In genomic region chr1:155983191-155984023, GRCh38 we compare ENCODE assay signal across 8 cellular contexts. TPM values are rescaled to one million over a fixed set of nuclear protein-coding genes. Genes with fewer than 3 reads are reported as not detected.
DNase-seq lines count a peak whose midpoint lies in the region; ATAC-seq and TF ChIP-seq lines count a peak whose summit lies in the region.

No MANE protein-coding gene starts in this region.

- CTCF ChIA-PET in AG04449 (lab: Yijun Ruan, JAX): interaction anchor here (0.8 to 4.8 kb wide), 12 partner anchors 16 to 147 kb away, joined by 3 to 45 read pairs (median 5); no protein-coding TSS in a partner anchor

- no peaks in the 10 kb centered on the region for H3K36me3 Mint-ChIP-seq in memory B cell

- H3K4me3 ChIP-seq in AG04449 (ENCODE audit: low read depth, low read length): peak overlapping the region; percentile 88

- H3K9me3 Mint-ChIP-seq in memory B cell: no peaks in the 10 kb centered on the region

- H3K27me3 Mint-ChIP-seq in memory B cell: no peaks in the 10 kb centered on the region

- peak; percentile 96 for DNase-seq in AG04449 (ENCODE audit: low read depth, low spot score)
- peak; percentile 87 for DNase-seq in NCI-H69 (lab: John Stamatoyannopoulos, UW)
- peak; percentile 39 for DNase-seq in cerebellum (ENCODE audit: low spot score)
- peak in 1 of 2 donors; percentile 56 for DNase-seq in memory B cell (ENCODE audit: low spot score in 2 of 2)
- DNase-seq in dermis blood vessel endothelial cell: no peak

- peaks cover 40% of the 10 kb centered on the region for H3K4me1 Mint-ChIP-seq in memory B cell

- TF ChIP-seq CTCF in AG04449 (IDR thresholded peaks at IDR 0.05; ENCODE audit: insufficient read depth, low read length, missing control alignments): no peak

- H3K4me3 Mint-ChIP-seq in memory B cell: peak overlapping the region; percentile 62

- POLR2A ChIA-PET in AG04449 (lab: Yijun Ruan, JAX): interaction anchor here (0.6 to 2.7 kb wide), 9 partner anchors 9 to 90 kb away, joined by 3 to 19 read pairs (median 5); partner anchors contain the start of genes KHDC4 and RXFP4

- peak overlapping the region; percentile 91 for H3K27ac Mint-ChIP-seq in memory B cell

- peak; percentile 64 for ATAC-seq in GM18867 (IDR thresholded peaks at IDR 0.05; ENCODE audit: unreplicated experiment)
- peak; percentile 86 for ATAC-seq in memory B cell (ENCODE audit: low read depth)
- no peak for ATAC-seq in GM19395 (IDR thresholded peaks at IDR 0.05; ENCODE audit: unreplicated experiment)
- ATAC-seq in GM18519 (IDR thresholded peaks at IDR 0.05; ENCODE audit: low FRiP score, unreplicated experiment): no peak

RNA-seq across cellular contexts. Expression of gene ARHGEF2, which starts 5.1 kb away (rescaled TPM):
- total RNA-seq in cerebellum: 78.8 TPM
- 101 and 147 TPM in 2 replicates for total RNA-seq in dermis blood vessel endothelial cell

RNA-seq across cellular contexts. Expression of gene SSR2, which starts 37.3 kb away (rescaled TPM):
- 119 TPM for total RNA-seq in cerebellum
- total RNA-seq in dermis blood vessel endothelial cell: 516 and 723 TPM in 2 replicates

RNA-seq across cellular contexts. Expression of gene RXFP4, which starts 42.0 kb away (rescaled TPM):
- total RNA-seq in cerebellum (not detected), dermis blood vessel endothelial cell (0.19 TPM in 1 of 2 replicates, not detected in the other)

RNA-seq across cellular contexts. Expression of gene KHDC4, which starts 49.2 kb away (rescaled TPM):
- total RNA-seq in cerebellum: 43.2 TPM
- 25.7 and 32.8 TPM in 2 replicates for total RNA-seq in dermis blood vessel endothelial cell

Comparison
In these comparisons a context has a peak if more than half of its experiments do, and no peak if none do; other contexts are left out.
1. ATAC-seq: peak in GM18867 (single experiment) and memory B cell (single experiment); none in GM19395 (single experiment) and GM18519 (single experiment).